ENCODE assay signal across 14 cellular contexts in the genomic region with DNA sequence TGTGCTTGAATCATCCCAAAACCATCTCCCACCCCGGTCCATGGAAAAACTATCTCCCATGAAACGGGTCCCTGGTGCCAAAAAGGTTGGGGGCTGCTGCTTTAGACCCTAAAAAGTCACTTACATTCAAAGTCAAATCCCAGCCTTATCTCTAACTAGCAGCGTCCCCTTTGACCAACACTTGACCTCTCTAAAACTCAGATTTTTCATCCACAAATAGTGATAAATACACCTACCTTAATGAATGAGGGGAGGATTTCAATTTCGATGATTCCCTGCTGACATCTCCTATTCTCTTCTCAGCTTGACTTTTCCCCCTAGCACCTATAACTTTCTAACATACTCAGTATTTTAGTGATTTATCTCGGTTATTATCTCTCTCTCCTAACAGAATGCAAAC.
A peak's percentile ranks its signal among the peaks of the same experiment; 100 is the strongest.
DNase-seq lines count a peak whose midpoint lies in the region; ATAC-seq and TF ChIP-seq lines count a peak whose summit lies in the region.
"Had no signal": no experiment of that assay in that cellular context is flagged by ENCODE, and none has a peak within 500 bp of the region (broad histone marks: within the 10 kb centered on the region; RNA-seq: fewer than 3 reads in every experiment).

No MANE protein-coding gene starts in this region.

- H3K4me1 Mint-ChIP-seq in T-helper 17 cell = peaks cover 19% of the 10 kb centered on the region
- peaks cover 36% of the 10 kb centered on the region for H3K4me1 Mint-ChIP-seq in nephron progenitor cell

- H3K9ac ChIP-seq in SK-N-SH = no peak overlapping the region

- H3K9me3 Mint-ChIP-seq in nephron progenitor cell = no peaks in the 10 kb centered on the region
- H3K9me3 Mint-ChIP-seq: HFFc6 had no signal

- CTCF ChIA-PET in SK-N-SH (lab: Yijun Ruan, JAX) = interaction anchor here (1.0 kb wide), 2 partner anchors 10 to 13 kb away, joined by 3 read pairs; no protein-coding TSS in a partner anchor

- no peaks in the 10 kb centered on the region for H3K79me2 ChIP-seq in SK-N-SH (ENCODE audit: insufficient read depth)

- no peak for TF ChIP-seq RAD21 in SK-N-SH (IDR thresholded peaks at IDR 0.05; ENCODE audit: low read length)

- no peak for ATAC-seq in left cardiac atrium
- ATAC-seq in T-helper 17 cell = no peak
- ATAC-seq: A549 had no signal

- POLR2A ChIA-PET in SK-N-SH (lab: Yijun Ruan, JAX) = no interaction called here

- H3K4me3 Mint-ChIP-seq in T-helper 17 cell (peak overlapping the region; percentile 34), nephron progenitor cell (no peak overlapping the region)
- H3K4me3 Mint-ChIP-seq: CD8-positive, alpha-beta memory T cell; HFFc6 had no signal

- TF ChIP-seq EP300 in SK-N-SH (IDR thresholded peaks at IDR 0.05; ENCODE audit: borderline replicate concordance in 1 of 2, low read depth in 1 of 2, low read length in 1 of 2) = no peak

- H3K36me3 ChIP-seq in cardiac muscle cell = no peaks in the 10 kb centered on the region
- H3K36me3 ChIP-seq in WERI-Rb-1 = no peaks in the 10 kb centered on the region
- H3K36me3 ChIP-seq in SK-N-SH (replicated peaks in 1 of 2; ENCODE audit: control insufficient read depth in 1 of 2, insufficient read depth in 2 of 2, low read length in 1 of 2) = no peaks in the 10 kb centered on the region
- H3K36me3 ChIP-seq: BE2C had no signal

- no peak for DNase-seq in cardiac muscle cell (ENCODE audit: low read depth in 1 of 2, low spot score in 1 of 2)
- DNase-seq in left cardiac atrium = no peak
- no peak for DNase-seq in T-helper 17 cell
- no peak for DNase-seq in nephron progenitor cell
- no peak for DNase-seq in WERI-Rb-1
- no peak for DNase-seq in SK-N-SH
- DNase-seq: BE2C; Caco-2; CD8-positive, alpha-beta memory T cell; GF-D8; HCEC 1CT; HFFc6 had no signal

- WGBS in SK-N-SH (ENCODE audit: low lambda C conversion rate) = 80% methylated on average over 5 of the region's 5 CpGs

- H3K9me3 ChIP-seq in cardiac muscle cell (ENCODE audit: low read depth) (no peaks in the 10 kb centered on the region), T-helper 17 cell (ENCODE audit: control insufficient read depth, low read length, poor library complexity, severe bottlenecking) (no peaks in the 10 kb centered on the region), WERI-Rb-1 (ENCODE audit: severe bottlenecking) (no peaks in the 10 kb centered on the region), SK-N-SH (no peaks in the 10 kb centered on the region)
- H3K9me3 ChIP-seq: A549, BE2C, Caco-2 had no signal

- H3K27ac ChIP-seq in cardiac muscle cell (peak overlapping the region; percentile 53), WERI-Rb-1 (no peak overlapping the region), SK-N-SH (ENCODE audit: low read depth in 2 of 2, low read length in 1 of 2) (no peak overlapping the region)
- H3K27ac ChIP-seq: A549, C4-2B had no signal

- no peaks in the 10 kb centered on the region for H3K27me3 Mint-ChIP-seq in T-helper 17 cell
- no peaks in the 10 kb centered on the region for H3K27me3 Mint-ChIP-seq in nephron progenitor cell (ENCODE audit: low read depth, poor library complexity)
- H3K27me3 Mint-ChIP-seq: CD8-positive, alpha-beta memory T cell had no signal

- H4K20me1 ChIP-seq in SK-N-SH (ENCODE audit: insufficient read depth) = no peaks in the 10 kb centered on the region

- no peak overlapping the region for H2AFZ ChIP-seq in SK-N-SH (ENCODE audit: low read depth)

- no peaks in the 10 kb centered on the region for H3K36me3 Mint-ChIP-seq in T-helper 17 cell (ENCODE audit: low read depth)
- H3K36me3 Mint-ChIP-seq in nephron progenitor cell (ENCODE audit: low read depth) = no peaks in the 10 kb centered on the region

- H3K27ac Mint-ChIP-seq in T-helper 17 cell (peak overlapping the region; percentile 35), nephron progenitor cell (peak overlapping the region; percentile 30)
- H3K27ac Mint-ChIP-seq: HFFc6 had no signal

- intact Hi-C loops in left cardiac atrium (cut with DNase I) = no loop called here

- no peak overlapping the region for H3K4me3 ChIP-seq in cardiac muscle cell
- H3K4me3 ChIP-seq in WERI-Rb-1 (ENCODE audit: low read depth, low read length) = no peak overlapping the region
- H3K4me3 ChIP-seq in SK-N-SH (ENCODE audit: low read depth in 2 of 2, low read length in 1 of 2) = no peak overlapping the region
- H3K4me3 ChIP-seq: A549 had no signal

- no peaks in the 10 kb centered on the region for H3K27me3 ChIP-seq in cardiac muscle cell
- no peaks in the 10 kb centered on the region for H3K27me3 ChIP-seq in WERI-Rb-1 (ENCODE audit: insufficient read depth, low read depth, severe bottlenecking)
- H3K27me3 ChIP-seq in SK-N-SH (ENCODE audit: insufficient read depth) = no peaks in the 10 kb centered on the region
- H3K27me3 ChIP-seq: BE2C had no signal

- TF ChIP-seq CTCF in cardiac muscle cell (IDR thresholded peaks at IDR 0.05; ENCODE audit: low read depth, low read length) (no peak), nephron progenitor cell (IDR thresholded peaks at IDR 0.05) (no peak), WERI-Rb-1 (IDR thresholded peaks at IDR 0.05; ENCODE audit: low read depth, low read length) (no peak), SK-N-SH (IDR thresholded peaks at IDR 0.05) (no peak)

- H3K4me2 ChIP-seq in SK-N-SH = no peak overlapping the region
- H3K4me2 ChIP-seq: A549 had no signal

- no peaks in the 10 kb centered on the region for H3K9me2 ChIP-seq in SK-N-SH

- H3K4me1 ChIP-seq in cardiac muscle cell (ENCODE audit: low read depth) (peaks cover 33% of the 10 kb centered on the region), SK-N-SH (ENCODE audit: control insufficient read depth in 1 of 2, insufficient read depth in 2 of 2, low read depth in 1 of 2, low read length in 1 of 2) (peaks cover 0 to 4% of the 10 kb centered on the region in 2 experiments; a peak in 2 of 4 replicates)
- H3K4me1 ChIP-seq: A549 had no signal

- no peaks in the 10 kb centered on the region for H3F3A ChIP-seq in SK-N-SH (replicated peaks; ENCODE audit: insufficient read depth)

TF ChIP-seq in SK-N-SH, 30 proteins besides CTCF, POLR2A, EP300 and RAD21:
- TF ChIP-seq CHD2 (IDR thresholded peaks at IDR 0.05; ENCODE audit: low read length, partially characterized antibody) = no peak
- TF ChIP-seq NFIC (IDR thresholded peaks at IDR 0.05; ENCODE audit: borderline replicate concordance) = no peak
- no peak for TF ChIP-seq TCF12 (IDR thresholded peaks at IDR 0.05)
- no peak for TF ChIP-seq RCOR1 (IDR thresholded peaks at IDR 0.05; ENCODE audit: low read length)
- TF ChIP-seq MXI1 (IDR thresholded peaks at IDR 0.05; ENCODE audit: low read depth, low read length) = no peak
- no peak for TF ChIP-seq SIN3A (IDR thresholded peaks at IDR 0.05; ENCODE audit: borderline replicate concordance, low read depth, low read length)
- no peak for TF ChIP-seq GATA2 (CRISPR knock-in tag; IDR thresholded peaks at IDR 0.05)
- no peak for TF ChIP-seq JUND (IDR thresholded peaks at IDR 0.05)
- TF ChIP-seq GABPA (IDR thresholded peaks at IDR 0.05; ENCODE audit: low read depth) = no peak
